Comparison of ENCODE assay signal across 25 cellular contexts in genomic region chr2:167504695-167505094, GRCh38.
"Had no signal": no experiment of that assay in that cellular context is flagged by ENCODE, and none has a peak within 500 bp of the region (broad histone marks: within the 10 kb centered on the region; RNA-seq: fewer than 3 reads in every experiment).

No MANE protein-coding gene starts in this region.

- DNase-seq: effector memory CD8-positive, alpha-beta T cell; erythroblast; esophagus squamous epithelium; foreskin melanocyte; glutamatergic neuron; heart right ventricle; hippocampal formation; kidney glomerular epithelial cell; left ventricle myocardium superior; lower lobe of right lung; natural killer cell; occipital lobe; ovary; posterior cingulate gyrus; psoas muscle; right cardiac atrium; sigmoid colon; stimulated activated CD4-positive, alpha-beta T cell treated with anti-CD3 and anti-CD28 coated beads, Interleukin-2, amount 100 ng/mL, for 24 hours; stimulated activated CD4-positive, alpha-beta T cell treated with anti-CD3 and anti-CD28 coated beads, Interleukin-4, amount 100 ng/mL, for 24 hours; stimulated activated naive CD4-positive, alpha-beta T cell treated with Interleukin-2 at 50 U/mL for 16 hours; stomach; thyroid gland; trophoblast cell had no signal

- H3K27ac ChIP-seq: esophagus squamous epithelium, heart right ventricle, lower lobe of right lung, ovary, psoas muscle, sigmoid colon, stomach, thyroid gland, vagina had no signal

- ATAC-seq: effector memory CD8-positive, alpha-beta T cell; heart right ventricle; left ventricle myocardium superior; lower lobe of right lung; natural killer cell; psoas muscle; right cardiac atrium; stimulated activated effector memory CD8-positive, alpha-beta T cell treated with anti-CD3 and anti-CD28 coated beads, Interleukin-12 subunit alpha, Interleukin-12 subunit beta, amount 100 ng/mL, for 72 hours had no signal

- H3K9me3 ChIP-seq: esophagus squamous epithelium, heart right ventricle, lower lobe of right lung, ovary, psoas muscle, sigmoid colon, stomach, thyroid gland, vagina had no signal

- H3K27me3 ChIP-seq: esophagus squamous epithelium, heart right ventricle, ovary, sigmoid colon, stomach, thyroid gland, vagina had no signal

- H3K4me1 ChIP-seq: esophagus squamous epithelium, heart right ventricle, lower lobe of right lung, psoas muscle, stomach, thyroid gland, vagina had no signal

- H3K36me3 ChIP-seq: esophagus squamous epithelium, heart right ventricle, lower lobe of right lung, ovary, sigmoid colon, stomach, thyroid gland, vagina had no signal

- H3K4me3 ChIP-seq: esophagus squamous epithelium, heart right ventricle, lower lobe of right lung, ovary, psoas muscle, sigmoid colon, stomach, thyroid gland, vagina had no signal
